Comparison of ENCODE assay signal across 24 cellular contexts in genomic region chr4:145690610-145691009, GRCh38. TPM values are rescaled to one million over a fixed set of nuclear protein-coding genes. Genes with fewer than 3 reads are reported as not detected.
"Had no signal": no experiment of that assay in that cellular context is flagged by ENCODE, and none has a peak within 500 bp of the region (broad histone marks: within the 10 kb centered on the region; RNA-seq: fewer than 3 reads in every experiment).

No MANE protein-coding gene starts in this region.

- H3K4me1 ChIP-seq: SJSA1 had no signal

- ATAC-seq: K562 had no signal

- H3K4me3 ChIP-seq: K562, SJSA1, SK-N-MC had no signal

- H3K27me3 ChIP-seq: SJSA1 had no signal

- H3K9me3 ChIP-seq: SJSA1 had no signal

- FAIRE-seq: K562, RCC 7860 had no signal

- H3K9ac ChIP-seq: KMS-11 had no signal

- DNase-seq: Kasumi-1, MM.1S, NCI-H1092 treated with DMSO at 0.1 percent for 48 hours, NCI-H1436, NCI-H1694 treated with DMSO at 0.1 percent for 48 hours, NCI-H1930, NCI-H2081, NCI-H2171, NCI-H345, NCI-H446 treated with DMSO at 0.1 percent for 48 hours, NCI-H510A treated with DMSO at 0.1 percent for 48 hours, NCI-H526, NCI-H774, Right ventricle myocardium superior, RPMI8226, SIG-M5 had no signal

- H3K27ac ChIP-seq: KMS-11, SJSA1, SK-N-MC had no signal

- H3K4me2 ChIP-seq: KMS-11 had no signal

- H3K36me3 ChIP-seq: SJSA1 had no signal

RNA-seq across cellular contexts. Expression of gene C4orf51, which starts 10.7 kb away (rescaled TPM):
- total RNA-seq: HT1080, K562, M059J, Right ventricle myocardium superior, SJSA1 had no signal
- polyA plus RNA-seq: IgD-negative memory B cell, K562 had no signal
